In the genomic region with DNA sequence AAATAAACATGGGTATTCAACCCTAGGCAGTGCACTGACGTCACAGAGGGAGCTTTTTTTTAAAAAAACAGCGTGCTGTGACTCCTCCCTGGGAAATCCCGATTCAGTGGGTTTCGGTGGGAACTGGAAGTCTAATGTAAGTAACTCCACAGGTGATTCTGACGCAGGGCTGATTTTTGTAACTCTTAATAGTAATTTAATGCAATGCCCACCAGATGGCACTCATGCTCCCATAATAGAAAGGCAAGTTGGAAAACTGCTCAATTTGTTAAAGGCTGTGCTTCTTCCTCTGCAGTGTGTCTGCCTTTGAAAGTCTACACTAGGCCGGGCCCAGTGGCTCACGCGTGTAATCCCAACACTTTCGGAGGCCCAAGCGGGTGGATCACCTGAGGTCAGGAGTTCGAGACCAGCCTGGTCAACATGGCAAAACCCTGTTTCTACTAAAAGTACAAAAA, we compare ENCODE assay signal across 8 cellular contexts. TPM values are rescaled to one million over a fixed set of nuclear protein-coding genes. Genes with fewer than 3 reads are reported as not detected.
A peak's percentile ranks its signal among the peaks of the same experiment; 100 is the strongest.
DNase-seq lines count a peak whose midpoint lies in the region; ATAC-seq and TF ChIP-seq lines count a peak whose summit lies in the region.

No MANE protein-coding gene starts in this region.

- no peaks in the 10 kb centered on the region for H3K79me2 ChIP-seq in HCT116 (ENCODE audit: insufficient read depth, low read length)

- no peaks in the 10 kb centered on the region; a peak in 1 of 4 replicates for H3K4me1 ChIP-seq in HCT116 (ENCODE audit: control insufficient read depth in 1 of 2, insufficient read depth in 2 of 2, low read length in 2 of 2)
- peaks cover 6% of the 10 kb centered on the region for H3K4me1 ChIP-seq in right cardiac atrium (ENCODE audit: control insufficient read depth, insufficient read depth, low read length)
- H3K4me1 ChIP-seq in sigmoid colon = peaks cover 0 to 7% (median 3%) of the 10 kb centered on the region in 4 donors

- H3K27me3 ChIP-seq in HCT116 (ENCODE audit: insufficient read depth, low read length) (no peaks in the 10 kb centered on the region), right cardiac atrium (ENCODE audit: control insufficient read depth, insufficient read depth) (no peaks in the 10 kb centered on the region), sigmoid colon (no peaks in the 10 kb centered on the region)

- H3K9ac ChIP-seq in HCT116 (ENCODE audit: low read length) = no peak overlapping the region

- TF ChIP-seq RAD21 in HCT116 (IDR thresholded peaks at IDR 0.05; ENCODE audit: low read depth) = peak; percentile 83

- no peaks in the 10 kb centered on the region for H4K20me1 ChIP-seq in HCT116 (ENCODE audit: insufficient read depth)

- no peak overlapping the region for H3K27ac ChIP-seq in HCT116 (ENCODE audit: low read depth, low read length)
- H3K27ac ChIP-seq in right cardiac atrium (ENCODE audit: low read length) = peak overlapping the region; percentile 58
- peak overlapping the region in 2 of 4 donors; percentile 32 to 52 for H3K27ac ChIP-seq in sigmoid colon

- H3K9me2 ChIP-seq in HCT116 (ENCODE audit: insufficient read depth) = no peaks in the 10 kb centered on the region

- H3K4me2 ChIP-seq in HCT116 (ENCODE audit: low read length) = peak overlapping the region; percentile 49

- no peaks in the 10 kb centered on the region for H3K36me3 ChIP-seq in HCT116 (ENCODE audit: control insufficient read depth in 1 of 2, insufficient read depth in 2 of 2, low read length in 2 of 2)
- no peaks in the 10 kb centered on the region for H3K36me3 ChIP-seq in sigmoid colon

- TF ChIP-seq EP300 in sigmoid colon (IDR thresholded peaks at IDR 0.05) = no peak

- peaks cover 0 to 1% (median 0%) of the 10 kb centered on the region in 3 donors for H3K9me3 Mint-ChIP-seq in T-cell

- no peaks in the 10 kb centered on the region for H3K27me3 Mint-ChIP-seq in T-cell

- H3K27ac Mint-ChIP-seq in T-cell = peak overlapping the region; percentile 66 to 77

- H3K4me1 Mint-ChIP-seq in T-cell = peaks cover 0 to 7% (median 4%) of the 10 kb centered on the region in 3 donors

- DNase-seq in GM10266 (ENCODE audit: extremely low spot score) (no peak), HCT116 (ENCODE audit: low read depth, low spot score) (peak; percentile 83), NCI-H1048 (lab: John Stamatoyannopoulos, UW) (peak; percentile 62), T-cell (peak; percentile 6 to 73 (median 50)), anterior cingulate cortex (lab: John Stamatoyannopoulos, UW) (peak in 42 of 58 donors; percentile 4 to 65 (median 24)), right cardiac atrium (peak; percentile 45 to 65 (median 62)), sigmoid colon (peak; percentile 71), mesenteric fat pad (ENCODE audit: low spot score) (no peak)

- H3K4me3 Mint-ChIP-seq in T-cell = no peak overlapping the region

- 12% methylated on average over 11 of the region's 11 CpGs for WGBS in right cardiac atrium
- 10 to 13% methylated on average over 11 of the region's 11 CpGs for WGBS in sigmoid colon, 2 donors

- RAD21 ChIA-PET in HCT116 (lab: Charles Lee; ENCODE audit: low non-redundant PET in 1 of 2, low total read pairs in 2 of 2, uncharacterized antibody in 2 of 2, unreplicated experiment in 2 of 2) = interaction anchor here in 1 of 2 experiments (0.6 kb wide), 1 partner anchor 1450 kb away, joined by 4 read pairs; no protein-coding TSS in a partner anchor

- intact Hi-C loops in HCT116 (cut with micrococcal nuclease) (loop anchor here (1.0 to 5.0 kb wide), 4 partner anchors 421 to 769 kb away; no protein-coding TSS in a partner anchor), right cardiac atrium (cut with DNase I) (loop anchor here in 2 of 4 donors (5.0 kb wide), 1 partner anchor 429 kb away; no protein-coding TSS in a partner anchor), sigmoid colon (cut with DNase I) (loop anchor here (1.0 kb wide), 2 partner anchors 429 to 602 kb away; no protein-coding TSS in a partner anchor)

- CTCF ChIA-PET in HCT116 (lab: Charles Lee) (interaction anchor here (0.7 to 1.0 kb wide), 3 partner anchors 11 to 429 kb away, joined by 3 to 4 read pairs (median 3); partner anchors contain the start of gene RSU1), T-cell (lab: Charles Lee) (interaction anchor here (0.6 to 1.3 kb wide), 11 partner anchors 11 to 457 kb away, joined by 3 to 7 read pairs (median 4); partner anchors contain the start of gene RSU1 (in 1 of the 2))

- H2AFZ ChIP-seq in HCT116 (ENCODE audit: low read depth, low read length, poor library complexity, severe bottlenecking) = peak overlapping the region; percentile 19

- POLR2A ChIA-PET in HCT116 (lab: Charles Lee) (interaction anchor here (0.7 kb wide), 1 partner anchor 986 kb away, joined by 3 read pairs; no protein-coding TSS in a partner anchor), T-cell (lab: Charles Lee) (no interaction called here)

- TF ChIP-seq POLR2A in HCT116 (IDR thresholded peaks at IDR 0.05; ENCODE audit: borderline replicate concordance, extremely low read depth, insufficient read depth, insufficient read length) (no peak), sigmoid colon (IDR thresholded peaks at IDR 0.05) (no peak)

- peak; percentile 90 for ATAC-seq in HCT116
- peak; percentile 81 to 92 (median 92) for ATAC-seq in T-cell (replicated peaks in 1 of 4)
- peak; percentile 87 to 88 for ATAC-seq in right cardiac atrium

- H3K9me3 ChIP-seq in HCT116 (ENCODE audit: control insufficient read depth in 1 of 2, insufficient read depth in 1 of 2, low read depth in 1 of 2, low read length in 2 of 2) (peaks cover 2 to 3% of the 10 kb centered on the region in 2 experiments; a peak in 2 of 4 replicates), right cardiac atrium (ENCODE audit: control insufficient read depth, low read length) (no peaks in the 10 kb centered on the region), sigmoid colon (no peaks in the 10 kb centered on the region)

- no TSS peak for BruUV-seq in HCT116 (replicated peaks; lab: Mats Ljungman, UMichigan)

- H3K4me3 ChIP-seq in HCT116 (replicated peaks in 1 of 2; ENCODE audit: low read depth in 1 of 2, low read length in 2 of 2) (no peak overlapping the region), right cardiac atrium (ENCODE audit: low read length) (peak overlapping the region; percentile 23), sigmoid colon (no peak overlapping the region)

- TF ChIP-seq CTCF in GM10266 (IDR thresholded peaks at IDR 0.05; ENCODE audit: control insufficient read depth, insufficient read depth, low read depth, missing control alignments) = peak; percentile 58
- TF ChIP-seq CTCF in HCT116 (IDR thresholded peaks at IDR 0.05 in 2 of 3, conservative IDR thresholded peaks at IDR 0.05 in 1 of 3; ENCODE audit: borderline replicate concordance in 1 of 3, insufficient read depth in 1 of 3, low read depth in 2 of 3, low read length in 2 of 3) = peak; percentile 46 to 57 (median 54); a peak in 5 of 6 replicates
- peak; percentile 32 to 66 (median 50) for TF ChIP-seq CTCF in sigmoid colon (IDR thresholded peaks at IDR 0.05)

- peaks cover 14% of the 10 kb centered on the region for H3K36me3 Mint-ChIP-seq in T-cell

TF ChIP-seq in HCT116, 20 proteins besides CTCF, POLR2A, EP300 and RAD21:
- TF ChIP-seq ELF1 (IDR thresholded peaks at IDR 0.05; ENCODE audit: borderline replicate concordance, low read depth) = no peak
- TF ChIP-seq, protein P1, sequence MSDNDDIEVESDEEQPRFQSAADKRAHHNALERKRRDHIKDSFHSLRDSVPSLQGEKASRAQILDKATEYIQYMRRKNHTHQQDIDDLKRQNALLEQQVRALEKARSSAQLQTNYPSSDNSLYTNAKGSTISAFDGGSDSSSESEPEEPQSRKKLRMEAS (IDR thresholded peaks at IDR 0.05) = peak; percentile 39; the same call in 1 of the 2 replicates
- no peak for TF ChIP-seq FOSL1 (IDR thresholded peaks at IDR 0.05; ENCODE audit: low read depth)
- no peak for TF ChIP-seq SP1 (IDR thresholded peaks at IDR 0.05; ENCODE audit: low read depth)
- TF ChIP-seq, protein P2, sequence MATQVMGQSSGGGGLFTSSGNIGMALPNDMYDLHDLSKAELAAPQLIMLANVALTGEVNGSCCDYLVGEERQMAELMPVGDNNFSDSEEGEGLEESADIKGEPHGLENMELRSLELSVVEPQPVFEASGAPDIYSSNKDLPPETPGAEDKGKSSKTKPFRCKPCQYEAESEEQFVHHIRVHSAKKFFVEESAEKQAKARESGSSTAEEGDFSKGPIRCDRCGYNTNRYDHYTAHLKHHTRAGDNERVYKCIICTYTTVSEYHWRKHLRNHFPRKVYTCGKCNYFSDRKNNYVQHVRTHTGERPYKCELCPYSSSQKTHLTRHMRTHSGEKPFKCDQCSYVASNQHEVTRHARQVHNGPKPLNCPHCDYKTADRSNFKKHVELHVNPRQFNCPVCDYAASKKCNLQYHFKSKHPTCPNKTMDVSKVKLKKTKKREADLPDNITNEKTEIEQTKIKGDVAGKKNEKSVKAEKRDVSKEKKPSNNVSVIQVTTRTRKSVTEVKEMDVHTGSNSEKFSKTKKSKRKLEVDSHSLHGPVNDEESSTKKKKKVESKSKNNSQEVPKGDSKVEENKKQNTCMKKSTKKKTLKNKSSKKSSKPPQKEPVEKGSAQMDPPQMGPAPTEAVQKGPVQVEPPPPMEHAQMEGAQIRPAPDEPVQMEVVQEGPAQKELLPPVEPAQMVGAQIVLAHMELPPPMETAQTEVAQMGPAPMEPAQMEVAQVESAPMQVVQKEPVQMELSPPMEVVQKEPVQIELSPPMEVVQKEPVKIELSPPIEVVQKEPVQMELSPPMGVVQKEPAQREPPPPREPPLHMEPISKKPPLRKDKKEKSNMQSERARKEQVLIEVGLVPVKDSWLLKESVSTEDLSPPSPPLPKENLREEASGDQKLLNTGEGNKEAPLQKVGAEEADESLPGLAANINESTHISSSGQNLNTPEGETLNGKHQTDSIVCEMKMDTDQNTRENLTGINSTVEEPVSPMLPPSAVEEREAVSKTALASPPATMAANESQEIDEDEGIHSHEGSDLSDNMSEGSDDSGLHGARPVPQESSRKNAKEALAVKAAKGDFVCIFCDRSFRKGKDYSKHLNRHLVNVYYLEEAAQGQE (IDR thresholded peaks at IDR 0.05; ENCODE audit: low read depth) = no peak
- peak; percentile 41; the same call in 1 of the 2 replicates for TF ChIP-seq CBX3 (IDR thresholded peaks at IDR 0.05; ENCODE audit: low read depth)
- TF ChIP-seq TCF7L2 (IDR thresholded peaks at IDR 0.05; ENCODE audit: borderline replicate concordance, extremely low read depth, insufficient read depth, insufficient read length) = peak; percentile 17
- TF ChIP-seq CEBPB (IDR thresholded peaks at IDR 0.05; ENCODE audit: low read depth) = peak; percentile 25; the same call in 1 of the 2 replicates
- TF ChIP-seq SIN3A (IDR thresholded peaks at IDR 0.05; ENCODE audit: low read depth) = no peak

RNA-seq across cellular contexts. Expression of gene RSU1, which starts 10.9 kb away (rescaled TPM):
- 29.5 TPM for total RNA-seq in HCT116 (2021; ENCODE audit: unreplicated experiment)
- polyA plus RNA-seq in HCT116 (2012) = 14.2 and 17.4 TPM in 2 replicates
- total RNA-seq in T-cell = 10 to 100 TPM; 49.5 to 60.4 (median 58.1) TPM
- total RNA-seq in right cardiac atrium = 10 to 100 TPM; 46.9 to 53.4 (median 49.5) TPM
- polyA plus RNA-seq in right cardiac atrium = 44.4 TPM
- 10 to 100 TPM; 50.3 to 94.7 (median 74.6) TPM for total RNA-seq in sigmoid colon
- 10 to 100 TPM; 46.2 to 75.8 (median 48.5) TPM for polyA plus RNA-seq in sigmoid colon
- total RNA-seq in mesenteric fat pad = 125 TPM

Comparison
In these comparisons a context has a peak if more than half of its experiments do, and no peak if none do; other contexts are left out.
1. DNase-seq: peak in HCT116 (single experiment), NCI-H1048 (single experiment), T-cell (34 of 34), anterior cingulate cortex (42 of 58), right cardiac atrium (3 of 3) and sigmoid colon (single experiment); none in GM10266 (single experiment) and mesenteric fat pad (single experiment).
2. Peak in every context shown above with its lines, with median percentiles within 50 percentile points of each other: CTCF ChIP-seq and ATAC-seq.